Comparison of ENCODE assay signal across 8 cellular contexts in the genomic region with DNA sequence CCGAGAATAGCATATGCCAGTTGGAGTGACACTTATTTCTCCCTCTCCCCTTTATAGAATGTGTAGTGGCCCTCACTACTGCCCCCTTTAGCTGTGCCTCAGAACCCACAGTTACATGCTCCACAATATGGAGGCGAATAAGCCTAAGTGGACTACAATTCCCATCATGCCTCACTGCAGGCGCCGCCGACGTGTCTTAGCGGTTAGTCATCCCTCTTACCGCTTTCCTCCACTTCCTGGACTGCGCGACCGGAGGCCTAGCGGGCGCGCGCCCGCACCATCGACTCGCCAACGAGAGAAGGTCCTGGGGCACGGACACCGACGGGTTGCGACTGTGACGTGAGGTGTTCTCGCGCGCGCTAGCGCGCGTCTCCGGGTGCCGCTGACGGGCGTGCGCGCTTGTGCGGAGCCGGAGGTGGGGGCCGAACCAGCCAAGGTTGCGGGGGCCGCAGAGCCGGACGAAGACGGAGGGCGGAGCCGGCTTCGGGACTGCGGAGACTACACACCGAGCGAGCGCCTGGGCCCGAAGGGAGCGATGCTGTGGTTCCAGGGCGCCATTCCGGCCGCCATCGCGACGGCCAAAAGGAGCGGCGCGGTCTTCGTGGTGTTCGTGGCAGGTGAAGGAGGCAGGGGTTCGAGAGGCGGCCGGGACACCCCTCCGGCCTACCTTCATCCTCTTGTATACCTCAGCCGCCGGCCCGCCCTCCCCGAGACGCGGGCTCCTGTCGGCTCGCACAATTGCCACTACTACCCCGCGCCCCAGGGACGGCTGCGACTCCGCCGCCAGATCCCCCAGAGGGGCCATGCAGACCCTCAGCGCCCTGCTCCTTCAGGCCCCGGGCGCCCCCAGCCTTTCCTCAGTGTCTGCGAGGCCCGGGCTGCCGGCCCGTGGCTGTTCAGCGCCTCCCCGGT. TPM values are rescaled to one million over a fixed set of nuclear protein-coding genes. Genes with fewer than 3 reads are reported as not detected.
DNase-seq lines count a peak whose midpoint lies in the region; ATAC-seq and TF ChIP-seq lines count a peak whose summit lies in the region.

UBXN4 (plus strand) TSS at position 461 of the 912 bp plus-strand sequence; CDS start at position 536, 75 bp downstream.

- H3K9ac ChIP-seq in KMS-11: peak within 1 kb of the TSS; percentile 95

- H4K20me1 ChIP-seq in KMS-11 (ENCODE audit: insufficient read depth): no peaks in the 10 kb centered on the region

- intact Hi-C loops in esophagus muscularis mucosa (cut with DNase I): loop anchor here (5.0 to 10.0 kb wide), 3 partner anchors 133 to 243 kb away; partner anchors contain the start of genes DARS1, MCM6, R3HDM1 and ZRANB3

- TF ChIP-seq POLR2A in Peyer's patch (IDR thresholded peaks at IDR 0.05) (peak; percentile 90 to 91), esophagus muscularis mucosa (IDR thresholded peaks at IDR 0.05; ENCODE audit: low read depth) (peak; percentile 80)

- ATAC-seq in GM21723 (IDR thresholded peaks at IDR 0.05; ENCODE audit: unreplicated experiment): peak; percentile 95
- peak; percentile 94 for ATAC-seq in activated T-cell treated with anti-CD3 and anti-CD28 coated beads, Interleukin-2, amount 50 U/mL, for 72 hours (replicated peaks in 1 of 2)
- peak; percentile 96 for ATAC-seq in stimulated activated effector memory CD8-positive, alpha-beta T cell treated with anti-CD3 and anti-CD28 coated beads, Interleukin-12 subunit alpha, Interleukin-12 subunit beta, amount 100 ng/mL, for 72 hours

- H3K4me3 Mint-ChIP-seq in activated T-cell treated with anti-CD3 and anti-CD28 coated beads, Interleukin-2, amount 50 U/mL, for 72 hours: peak within 1 kb of the TSS; percentile 95 to 99
- peak within 1 kb of the TSS; percentile 89 for H3K4me3 Mint-ChIP-seq in stimulated activated effector memory CD8-positive, alpha-beta T cell treated with anti-CD3 and anti-CD28 coated beads, Interleukin-12 subunit alpha, Interleukin-12 subunit beta, amount 100 ng/mL, for 72 hours

- H3K36me3 ChIP-seq in KMS-11 (ENCODE audit: insufficient read depth) (no peaks in the 10 kb centered on the region), Peyer's patch (no peaks in the 10 kb centered on the region), esophagus muscularis mucosa (peaks cover 0 to 6% (median 1%) of the 10 kb centered on the region in 4 donors)

- TF ChIP-seq CTCF in KMS-11 (conservative IDR thresholded peaks at IDR 0.05; ENCODE audit: low read depth, low read length) (peak; percentile 60), Peyer's patch (IDR thresholded peaks at IDR 0.05) (peak in 3 of 6 experiments; percentile 42 to 55 (median 47)), esophagus muscularis mucosa (IDR thresholded peaks at IDR 0.05) (peak in 2 of 3 experiments; percentile 11 to 28)

- H3K36me3 Mint-ChIP-seq in activated T-cell treated with anti-CD3 and anti-CD28 coated beads, Interleukin-2, amount 50 U/mL, for 72 hours (ENCODE audit: insufficient read depth in 2 of 2): peaks cover 5 to 9% of the 10 kb centered on the region in 2 donors
- peaks cover 41% of the 10 kb centered on the region for H3K36me3 Mint-ChIP-seq in stimulated activated effector memory CD8-positive, alpha-beta T cell treated with anti-CD3 and anti-CD28 coated beads, Interleukin-12 subunit alpha, Interleukin-12 subunit beta, amount 100 ng/mL, for 72 hours

- TF ChIP-seq EP300 in esophagus muscularis mucosa (IDR thresholded peaks at IDR 0.05): no peak

- peak within 1 kb of the TSS; percentile 100 for H3K27ac Mint-ChIP-seq in activated T-cell treated with anti-CD3 and anti-CD28 coated beads, Interleukin-2, amount 50 U/mL, for 72 hours
- H3K27ac Mint-ChIP-seq in stimulated activated effector memory CD8-positive, alpha-beta T cell treated with anti-CD3 and anti-CD28 coated beads, Interleukin-12 subunit alpha, Interleukin-12 subunit beta, amount 100 ng/mL, for 72 hours: peak within 1 kb of the TSS; percentile 98

- WGBS in esophagus muscularis mucosa: 5% methylated on average over 14 of the region's 92 CpGs

- H3K27ac ChIP-seq in KMS-11: peak within 1 kb of the TSS; percentile 98
- H3K27ac ChIP-seq in Peyer's patch: peak within 1 kb of the TSS; percentile 97 to 100 (median 98)
- H3K27ac ChIP-seq in esophagus muscularis mucosa (replicated peaks in 1 of 4): peak within 1 kb of the TSS; percentile 98 to 100 (median 100)

- H3K9me3 ChIP-seq in Peyer's patch: no peaks in the 10 kb centered on the region
- no peaks in the 10 kb centered on the region for H3K9me3 ChIP-seq in esophagus muscularis mucosa

- peaks cover 9% of the 10 kb centered on the region for H3K4me1 ChIP-seq in KMS-11 (ENCODE audit: low read depth, poor library complexity, severe bottlenecking)
- peaks cover 0 to 12% (median 6%) of the 10 kb centered on the region in 4 donors for H3K4me1 ChIP-seq in Peyer's patch
- peaks cover 27 to 42% (median 36%) of the 10 kb centered on the region in 4 donors for H3K4me1 ChIP-seq in esophagus muscularis mucosa

- H3K4me2 ChIP-seq in KMS-11: peak within 1 kb of the TSS; percentile 44

- H3K27me3 Mint-ChIP-seq in activated T-cell treated with anti-CD3 and anti-CD28 coated beads, Interleukin-2, amount 50 U/mL, for 72 hours (ENCODE audit: low read depth): no peaks in the 10 kb centered on the region

- H3K9me3 Mint-ChIP-seq in activated T-cell treated with anti-CD3 and anti-CD28 coated beads, Interleukin-2, amount 50 U/mL, for 72 hours: peaks cover 2 to 4% of the 10 kb centered on the region in 2 donors
- no peaks in the 10 kb centered on the region for H3K9me3 Mint-ChIP-seq in stimulated activated effector memory CD8-positive, alpha-beta T cell treated with anti-CD3 and anti-CD28 coated beads, Interleukin-12 subunit alpha, Interleukin-12 subunit beta, amount 100 ng/mL, for 72 hours

- H3K4me3 ChIP-seq in KMS-11 (IDR thresholded peaks at IDR 0.05; ENCODE audit: insufficient read depth, low read depth, low read length) (peak within 1 kb of the TSS; percentile 67), Peyer's patch (peak within 1 kb of the TSS; percentile 75 to 93 (median 82)), esophagus muscularis mucosa (peak within 1 kb of the TSS; percentile 94 to 99 (median 96))

- H3K4me1 Mint-ChIP-seq in activated T-cell treated with anti-CD3 and anti-CD28 coated beads, Interleukin-2, amount 50 U/mL, for 72 hours (ENCODE audit: low read depth): peaks cover 35% of the 10 kb centered on the region
- peaks cover 24% of the 10 kb centered on the region for H3K4me1 Mint-ChIP-seq in stimulated activated effector memory CD8-positive, alpha-beta T cell treated with anti-CD3 and anti-CD28 coated beads, Interleukin-12 subunit alpha, Interleukin-12 subunit beta, amount 100 ng/mL, for 72 hours

- H3K27me3 ChIP-seq in KMS-11 (ENCODE audit: insufficient read depth, low read depth) (no peaks in the 10 kb centered on the region), Peyer's patch (no peaks in the 10 kb centered on the region), esophagus muscularis mucosa (no peaks in the 10 kb centered on the region)

- H3K79me2 ChIP-seq in KMS-11 (ENCODE audit: insufficient read depth, low read depth): peaks cover 44% of the 10 kb centered on the region

- DNase-seq in DMS79 (lab: John Stamatoyannopoulos, UW) (peak; percentile 97), Peyer's patch (peak; percentile 94 to 99 (median 97)), esophagus muscularis mucosa (ENCODE audit: extremely low spot score) (peak; percentile 99), myocyte (ENCODE audit: low read depth) (peak; percentile 99)
- DNase-seq in activated T-cell treated with anti-CD3 and anti-CD28 coated beads, Interleukin-2, amount 50 U/mL, for 72 hours: peak; percentile 92 to 95
- peak; percentile 75 to 93 for DNase-seq in stimulated activated effector memory CD8-positive, alpha-beta T cell treated with anti-CD3 and anti-CD28 coated beads, Interleukin-12 subunit alpha, Interleukin-12 subunit beta, amount 100 ng/mL, for 72 hours (ENCODE audit: low spot score in 2 of 2)

- H2AFZ ChIP-seq in KMS-11 (ENCODE audit: low read depth): peak within 1 kb of the TSS; percentile 62; the same call in 1 of the 2 replicates

RNA-seq across cellular contexts. Expression of gene UBXN4, which starts in this region (rescaled TPM):
- total RNA-seq in Peyer's patch (100 to 1,000 TPM in 1 of 4 donors, 10 to 100 TPM in 3; 60.2 to 102 (median 78.3) TPM), esophagus muscularis mucosa (10 to 100 TPM; 45.5 to 54.4 (median 51.1) TPM), myocyte (69.0 and 73.7 TPM in 2 replicates)
- total RNA-seq in activated T-cell treated with anti-CD3 and anti-CD28 coated beads, Interleukin-2, amount 50 U/mL, for 72 hours: 100 to 1,000 TPM; 150 to 173 TPM
- polyA plus RNA-seq in myocyte (2012): 38.8 TPM

Comparison
In these comparisons a context has a peak if more than half of its experiments do, and no peak if none do; other contexts are left out.
1. Peak in every context shown above with its lines: DNase-seq, ATAC-seq, H3K4me3 ChIP-seq and H3K27ac ChIP-seq.